Comparison of ENCODE assay signal across 35 cellular contexts in genomic region chr9:118503236-118503635, GRCh38.
DNase-seq lines count a peak whose midpoint lies in the region; ATAC-seq and TF ChIP-seq lines count a peak whose summit lies in the region.
"Had no signal": no experiment of that assay in that cellular context is flagged by ENCODE, and none has a peak within 500 bp of the region (broad histone marks: within the 10 kb centered on the region; RNA-seq: fewer than 3 reads in every experiment).

No MANE protein-coding gene starts in this region.

- H3K9ac ChIP-seq in mammary epithelial cell (ENCODE audit: insufficient read depth, low read length): no peak overlapping the region
- H3K9ac ChIP-seq: BLaER1; BLaER1 treated with 17β-estradiol and CSF1 and Interleukin-3, amounts not matched to agents 10 nM and 100 nM had no signal

- dilution Hi-C loops in mammary epithelial cell (cut with HindIII; ENCODE audit: low sequenced_read_pairs): no loop called here

- in situ Hi-C loops in mammary epithelial cell (cut with MboI; ENCODE audit: low sequenced_read_pairs in 2 of 2): no loop called here

- DNase-seq in mammary epithelial cell (peak; percentile 71), breast epithelium (ENCODE audit: low spot score in 2 of 2) (no peak), epithelial cell of prostate (ENCODE audit: low read depth, low spot score) (peak; percentile 29), foreskin keratinocyte (peak; percentile 58 to 84), osteoblast (ENCODE audit: insufficient read length, low spot score, missing footprints) (peak; percentile 53), midbrain (lab: John Stamatoyannopoulos, UW) (no peak)
- DNase-seq in activated T-helper 2 cell treated with anti-CD3 and anti-CD28 coated beads, Interferon-gamma antibody, Interleukin-2, Interleukin-4, amounts not matched to agents 10 μg/mL and 5 μg/mL and 100 μg/mL, durations not matched to agents 14 hours and 24 hours and 36 hours (ENCODE audit: low spot score): no peak
- DNase-seq: 8988T; ACHN; AML-193; BE2C; C1 segment of cervical spinal cord; Caco-2; Calu3; CD4-positive, alpha-beta memory T cell; CD4-positive, alpha-beta T cell; CD4-positive, CD25-positive, alpha-beta regulatory T cell; CD8-positive, alpha-beta memory T cell; CD8-positive, alpha-beta T cell; COR-L47; DMS 273 treated with DMSO at 0.1 percent for 48 hours; DMS153; DMS53; DMS79; DMS79 treated with DMSO at 0.1 percent for 48 hours; DND-41; EL had no signal

- H3K4me2 ChIP-seq in mammary epithelial cell (ENCODE audit: insufficient read depth, low read depth, low read length) (no peak overlapping the region), osteoblast (ENCODE audit: insufficient read depth, low read length) (no peak overlapping the region)
- H3K4me2 ChIP-seq: A549; BLaER1; BLaER1 treated with 17β-estradiol and CSF1 and Interleukin-3, amounts not matched to agents 10 nM and 100 nM had no signal

- ATAC-seq in foreskin keratinocyte (no peak), GM19452 (IDR thresholded peaks at IDR 0.05; ENCODE audit: unreplicated experiment) (no peak)
- ATAC-seq: A549; CD8-positive, alpha-beta T cell had no signal

- no peaks in the 10 kb centered on the region for H3K9me3 ChIP-seq in mammary epithelial cell (replicated peaks; ENCODE audit: insufficient read depth, low read length)
- peaks cover 0 to 17% of the 10 kb centered on the region in 2 donors for H3K9me3 ChIP-seq in breast epithelium
- no peaks in the 10 kb centered on the region for H3K9me3 ChIP-seq in osteoblast (ENCODE audit: low read depth, low read length)
- H3K9me3 ChIP-seq: A549, BE2C, Caco-2 had no signal

- TF ChIP-seq CTCF in mammary epithelial cell (conservative IDR thresholded peaks at IDR 0.05 in 1 of 2, IDR thresholded peaks at IDR 0.05 in 1 of 2; ENCODE audit: extremely low read depth in 1 of 2, insufficient read depth in 1 of 2, low read depth in 1 of 2, low read length in 2 of 2) (no peak), breast epithelium (IDR thresholded peaks at IDR 0.05) (no peak), foreskin keratinocyte (conservative IDR thresholded peaks at IDR 0.05) (no peak), osteoblast (IDR thresholded peaks at IDR 0.05; ENCODE audit: extremely low read depth, low read depth, low read length) (no peak)

- H3K79me2 ChIP-seq in mammary epithelial cell (ENCODE audit: insufficient read depth, low read length) (no peaks in the 10 kb centered on the region), osteoblast (ENCODE audit: insufficient read depth, low read length) (no peaks in the 10 kb centered on the region)

- no peak overlapping the region for H3K4me3 ChIP-seq in mammary epithelial cell (replicated peaks in 1 of 3; ENCODE audit: insufficient read depth in 1 of 3, low read depth in 2 of 3, low read length in 3 of 3)
- no peak overlapping the region for H3K4me3 ChIP-seq in breast epithelium
- no peak overlapping the region for H3K4me3 ChIP-seq in osteoblast (ENCODE audit: insufficient read depth, low read length)
- H3K4me3 ChIP-seq: A549; BLaER1; BLaER1 treated with 17β-estradiol and CSF1 and Interleukin-3, amounts not matched to agents 10 nM and 100 nM had no signal

- no peaks in the 10 kb centered on the region for H3K27me3 Mint-ChIP-seq in activated T-helper 2 cell treated with anti-CD3 and anti-CD28 coated beads, Interferon-gamma antibody, Interleukin-2, Interleukin-4, amounts not matched to agents 10 μg/mL and 5 μg/mL and 100 μg/mL, durations not matched to agents 14 hours and 24 hours and 36 hours (ENCODE audit: low read depth)
- H3K27me3 Mint-ChIP-seq: B cell; CD4-positive, alpha-beta memory T cell; CD4-positive, alpha-beta T cell; CD4-positive, CD25-positive, alpha-beta regulatory T cell had no signal

- H2AFZ ChIP-seq in mammary epithelial cell (ENCODE audit: low read depth, low read length): no peak overlapping the region
- H2AFZ ChIP-seq in osteoblast (ENCODE audit: low read length): no peak overlapping the region

- H3K36me3 Mint-ChIP-seq in activated T-helper 2 cell treated with anti-CD3 and anti-CD28 coated beads, Interferon-gamma antibody, Interleukin-2, Interleukin-4, amounts not matched to agents 10 μg/mL and 5 μg/mL and 100 μg/mL, durations not matched to agents 14 hours and 24 hours and 36 hours (ENCODE audit: low read depth): no peaks in the 10 kb centered on the region
- H3K36me3 Mint-ChIP-seq: CD14-positive monocyte; CD4-positive, alpha-beta memory T cell; CD4-positive, CD25-positive, alpha-beta regulatory T cell; CD8-positive, alpha-beta T cell had no signal

- H3K36me3 ChIP-seq in mammary epithelial cell (ENCODE audit: insufficient read depth, low read length) (no peaks in the 10 kb centered on the region), breast epithelium (no peaks in the 10 kb centered on the region), osteoblast (ENCODE audit: insufficient read depth, low read length) (no peaks in the 10 kb centered on the region)
- H3K36me3 ChIP-seq: BE2C; BLaER1; BLaER1 treated with 17β-estradiol and CSF1 and Interleukin-3, amounts not matched to agents 10 nM and 100 nM had no signal

- no peak for TF ChIP-seq POLR2A in breast epithelium (IDR thresholded peaks at IDR 0.05)

- H3K27ac ChIP-seq in mammary epithelial cell (ENCODE audit: insufficient read depth, low read depth, low read length) (no peak overlapping the region), breast epithelium (no peak overlapping the region), epithelial cell of prostate (no peak overlapping the region), foreskin keratinocyte (no peak overlapping the region), osteoblast (ENCODE audit: low read depth, low read length) (no peak overlapping the region)
- H3K27ac ChIP-seq: 22Rv1; A549; BLaER1; BLaER1 treated with 17β-estradiol and CSF1 and Interleukin-3, amounts not matched to agents 10 nM and 100 nM; C4-2B had no signal

- no peaks in the 10 kb centered on the region for H3K4me1 ChIP-seq in mammary epithelial cell (ENCODE audit: insufficient read depth, low read length)
- H3K4me1 ChIP-seq in breast epithelium: no peaks in the 10 kb centered on the region
- no peaks in the 10 kb centered on the region for H3K4me1 ChIP-seq in foreskin keratinocyte
- H3K4me1 ChIP-seq in osteoblast (ENCODE audit: insufficient read depth, low read length): no peaks in the 10 kb centered on the region
- H3K4me1 ChIP-seq: A549; BE2C; BLaER1; BLaER1 treated with 17β-estradiol and CSF1 and Interleukin-3, amounts not matched to agents 10 nM and 100 nM; Caco-2 had no signal

- H4K20me1 ChIP-seq in mammary epithelial cell (ENCODE audit: insufficient read depth, low read length) (no peaks in the 10 kb centered on the region), osteoblast (ENCODE audit: insufficient read depth, low read length) (no peaks in the 10 kb centered on the region)
- H4K20me1 ChIP-seq: BLaER1; BLaER1 treated with 17β-estradiol and CSF1 and Interleukin-3, amounts not matched to agents 10 nM and 100 nM had no signal

- no peak overlapping the region for H3K27ac Mint-ChIP-seq in activated T-helper 2 cell treated with anti-CD3 and anti-CD28 coated beads, Interferon-gamma antibody, Interleukin-2, Interleukin-4, amounts not matched to agents 10 μg/mL and 5 μg/mL and 100 μg/mL, durations not matched to agents 14 hours and 24 hours and 36 hours
- H3K27ac Mint-ChIP-seq: B cell; CD14-positive monocyte; CD4-positive, alpha-beta memory T cell; CD4-positive, alpha-beta T cell; CD4-positive, CD25-positive, alpha-beta regulatory T cell; CD8-positive, alpha-beta memory T cell; CD8-positive, alpha-beta T cell had no signal

- H3K4me3 Mint-ChIP-seq in activated T-helper 2 cell treated with anti-CD3 and anti-CD28 coated beads, Interferon-gamma antibody, Interleukin-2, Interleukin-4, amounts not matched to agents 10 μg/mL and 5 μg/mL and 100 μg/mL, durations not matched to agents 14 hours and 24 hours and 36 hours (ENCODE audit: low read depth): no peak overlapping the region
- H3K4me3 Mint-ChIP-seq: B cell; CD14-positive monocyte; CD4-positive, alpha-beta memory T cell; CD4-positive, alpha-beta T cell; CD4-positive, CD25-positive, alpha-beta regulatory T cell; CD8-positive, alpha-beta memory T cell; CD8-positive, alpha-beta T cell had no signal

- 0% methylated on average over 1 of the region's 1 CpG for WGBS in mammary epithelial cell (ENCODE audit: low coverage, missing lambda C conversion rate)

- CTCF ChIA-PET in mammary epithelial cell (lab: Charles Lee; ENCODE audit: low non-redundant PET): no interaction called here

- no TSS peak for BruUV-seq in mammary epithelial cell (replicated peaks; lab: Mats Ljungman, UMichigan)

- peaks cover 30% of the 10 kb centered on the region for H3K9me3 Mint-ChIP-seq in activated T-helper 2 cell treated with anti-CD3 and anti-CD28 coated beads, Interferon-gamma antibody, Interleukin-2, Interleukin-4, amounts not matched to agents 10 μg/mL and 5 μg/mL and 100 μg/mL, durations not matched to agents 14 hours and 24 hours and 36 hours

- H3K27me3 ChIP-seq in mammary epithelial cell (ENCODE audit: insufficient read depth, low read length) (no peaks in the 10 kb centered on the region), breast epithelium (no peaks in the 10 kb centered on the region), foreskin keratinocyte (no peaks in the 10 kb centered on the region), osteoblast (ENCODE audit: insufficient read depth, low read length) (no peaks in the 10 kb centered on the region)
- H3K27me3 ChIP-seq: BE2C; BLaER1; BLaER1 treated with 17β-estradiol and CSF1 and Interleukin-3, amounts not matched to agents 10 nM and 100 nM had no signal

- intact Hi-C loops in mammary epithelial cell (cut with micrococcal nuclease): no loop called here
- intact Hi-C loops in breast epithelium (cut with DNase I; ENCODE audit: low total_unique reads): no loop called here
- intact Hi-C loops in activated T-helper 2 cell treated with anti-CD3 and anti-CD28 coated beads, Interferon-gamma antibody, Interleukin-2, Interleukin-4, amounts not matched to agents 10 μg/mL and 5 μg/mL and 100 μg/mL, durations not matched to agents 14 hours and 24 hours and 36 hours (cut with micrococcal nuclease): no loop called here

- no peaks in the 10 kb centered on the region for H3K4me1 Mint-ChIP-seq in activated T-helper 2 cell treated with anti-CD3 and anti-CD28 coated beads, Interferon-gamma antibody, Interleukin-2, Interleukin-4, amounts not matched to agents 10 μg/mL and 5 μg/mL and 100 μg/mL, durations not matched to agents 14 hours and 24 hours and 36 hours (ENCODE audit: low read depth)
- H3K4me1 Mint-ChIP-seq: B cell; CD14-positive monocyte; CD4-positive, alpha-beta memory T cell; CD4-positive, CD25-positive, alpha-beta regulatory T cell; CD8-positive, alpha-beta memory T cell had no signal

Comparison
In these comparisons a context has a peak if more than half of its experiments do, and no peak if none do; other contexts are left out.
1. DNase-seq: peak in mammary epithelial cell (single experiment), epithelial cell of prostate (single experiment), foreskin keratinocyte (2 of 2) and osteoblast (single experiment); none in breast epithelium (0 of 2), activated T-helper 2 cell treated with anti-CD3 and anti-CD28 coated beads, Interferon-gamma antibody, Interleukin-2, Interleukin-4, amounts not matched to agents 10 μg/mL and 5 μg/mL and 100 μg/mL, durations not matched to agents 14 hours and 24 hours and 36 hours (single experiment) and midbrain (single experiment).